ENCODE assay signal across 12 cellular contexts in genomic region chr3:57815034-57815433, GRCh38. TPM values are rescaled to one million over a fixed set of nuclear protein-coding genes. Genes with fewer than 3 reads are reported as not detected.
DNase-seq lines count a peak whose midpoint lies in the region; FAIRE-seq and TF ChIP-seq lines count a peak whose summit lies in the region.
"Had no signal": no experiment of that assay in that cellular context is flagged by ENCODE, and none has a peak within 500 bp of the region (broad histone marks: within the 10 kb centered on the region; RNA-seq: fewer than 3 reads in every experiment).

No MANE protein-coding gene starts in this region.

- no peak for TF ChIP-seq CTCF in GM10266 (IDR thresholded peaks at IDR 0.05; ENCODE audit: control insufficient read depth, insufficient read depth, low read depth, missing control alignments)

- peaks cover 43% of the 10 kb centered on the region for H3K4me1 Mint-ChIP-seq in activated naive CD8-positive, alpha-beta T cell (ENCODE audit: low read depth)
- H3K4me1 Mint-ChIP-seq: neural crest cell had no signal

- FAIRE-seq in H54 (lab: Jason Lieb, UNC) = peak; percentile 74
- FAIRE-seq: HepG2, small intestine had no signal

- peak overlapping the region; percentile 42 for H3K4me3 Mint-ChIP-seq in activated naive CD8-positive, alpha-beta T cell
- H3K4me3 Mint-ChIP-seq: neural crest cell had no signal

- no peaks in the 10 kb centered on the region for H3K9me3 ChIP-seq in SJCRH30 (replicated peaks)

- no peaks in the 10 kb centered on the region for H3K27me3 Mint-ChIP-seq in activated naive CD8-positive, alpha-beta T cell

- no peak for DNase-seq in H54 (ENCODE audit: insufficient read length, low spot score)
- DNase-seq in activated CD4-positive, alpha-beta T cell treated with anti-CD3 and anti-CD28 coated beads for 48 hours = peak; percentile 35
- DNase-seq in stimulated activated CD8-positive, alpha-beta memory T cell treated with anti-CD3 and anti-CD28 coated beads, Interleukin-2, amount 100 ng/mL, for 1 hour (ENCODE audit: low read depth in 2 of 2) = peak; percentile 8 to 19
- DNase-seq in glomerular visceral epithelial cell (ENCODE audit: extremely low spot score) = no peak
- no peak for DNase-seq in GM10266 (ENCODE audit: extremely low spot score)
- DNase-seq in SJCRH30 = no peak
- DNase-seq: Calu3, NCI-H187 treated with DMSO at 0.1 percent for 48 hours, small intestine had no signal

- H3K4me1 ChIP-seq in SJCRH30 = no peaks in the 10 kb centered on the region

- H3K36me3 ChIP-seq in SJCRH30 = no peaks in the 10 kb centered on the region

- no peaks in the 10 kb centered on the region for H3K27me3 ChIP-seq in SJCRH30

- no peak overlapping the region for H3K4me3 ChIP-seq in SJCRH30

- H3K27ac ChIP-seq in SJCRH30 = no peak overlapping the region

- peaks cover 5% of the 10 kb centered on the region for H3K9me3 Mint-ChIP-seq in activated naive CD8-positive, alpha-beta T cell (ENCODE audit: low read depth)

- TF ChIP-seq POLR2A in H54 (IDR thresholded peaks at IDR 0.05; ENCODE audit: low read depth, low read length) = no peak

- H3K36me3 Mint-ChIP-seq in activated naive CD8-positive, alpha-beta T cell = peaks cover 7% of the 10 kb centered on the region

- H3K27ac Mint-ChIP-seq in activated naive CD8-positive, alpha-beta T cell = peak overlapping the region; percentile 79

RNA-seq across cellular contexts. Expression of gene SLMAP, which starts 58.9 kb away (rescaled TPM):
- 27.1 and 27.8 TPM in 2 replicates for total RNA-seq in SJCRH30 (2014; rRNA removed; shearing (Covaris generic))

Comparison
In these comparisons a context has a peak if more than half of its experiments do, and no peak if none do; other contexts are left out.
1. DNase-seq: peak in activated CD4-positive, alpha-beta T cell treated with anti-CD3 and anti-CD28 coated beads for 48 hours (single experiment) and stimulated activated CD8-positive, alpha-beta memory T cell treated with anti-CD3 and anti-CD28 coated beads, Interleukin-2, amount 100 ng/mL, for 1 hour (2 of 2); none in H54 (single experiment), glomerular visceral epithelial cell (single experiment), GM10266 (single experiment) and SJCRH30 (0 of 2).